13 cellular contexts compared by ENCODE assay signal in genomic region chr1:90959352-90960206, GRCh38.
A peak's percentile ranks its signal among the peaks of the same experiment; 100 is the strongest.
DNase-seq lines count a peak whose midpoint lies in the region; ATAC-seq, FAIRE-seq and TF ChIP-seq lines count a peak whose summit lies in the region.
"Had no signal": no experiment of that assay in that cellular context is flagged by ENCODE, and none has a peak within 500 bp of the region (broad histone marks: within the 10 kb centered on the region; RNA-seq: fewer than 3 reads in every experiment).

No MANE protein-coding gene starts in this region.

- H3K4me2 ChIP-seq in K562 (ENCODE audit: insufficient read depth, low read length): no peak overlapping the region

- no peak overlapping the region for H3K9ac ChIP-seq in K562 (ENCODE audit: insufficient read depth in 1 of 2, low read depth in 2 of 2, low read length in 2 of 2)

- CTCF ChIA-PET in activated naive CD4-positive, alpha-beta T cell treated with anti-CD3 and anti-CD28 coated beads for 36 hours (lab: Charles Lee): interaction anchor here (0.6 to 0.8 kb wide), 5 partner anchors 17 to 1368 kb away, joined by 3 to 6 read pairs (median 3); no protein-coding TSS in a partner anchor
- CTCF ChIA-PET in K562 (lab: Yijun Ruan, JAX; ENCODE audit: low intra/inter-chr PET ratio): no interaction called here

- no peaks in the 10 kb centered on the region for H3K9me1 ChIP-seq in K562 (ENCODE audit: control insufficient read depth, insufficient read depth, low read length)

- ATAC-seq in activated naive CD4-positive, alpha-beta T cell treated with anti-CD3 and anti-CD28 coated beads, Interleukin-2, amount 50 U/mL, for 72 hours: peak; percentile 43 to 66
- ATAC-seq in K562: no peak
- peak; percentile 39 for ATAC-seq in upper lobe of right lung
- no peak for ATAC-seq in HG03045 (IDR thresholded peaks at IDR 0.05; ENCODE audit: unreplicated experiment)
- no peak for ATAC-seq in stimulated activated memory B cell treated with anti-CD40 and anti-IgM and Interleukin-4, amounts not matched to agents 10 μg/mL and 1 μg/mL and 100 μg/mL, for 72 hours

- H3K27ac ChIP-seq in HL-60 (replicated peaks) (no peak overlapping the region), K562 (ENCODE audit: extremely low read depth, low read depth, low read length) (no peak overlapping the region), upper lobe of right lung (no peak overlapping the region)

- intact Hi-C loops in activated naive CD4-positive, alpha-beta T cell treated with anti-CD3 and anti-CD28 coated beads for 36 hours (cut with micrococcal nuclease): loop anchor here (5.0 to 10.0 kb wide), 4 partner anchors 55 to 345 kb away; no protein-coding TSS in a partner anchor
- intact Hi-C loops in K562 (cut with micrococcal nuclease): loop anchor here (5.0 kb wide), 1 partner anchor 342 kb away; no protein-coding TSS in a partner anchor
- intact Hi-C loops in upper lobe of right lung (cut with DNase I): no loop called here

- H2AFZ ChIP-seq in K562 (ENCODE audit: low read depth, low read length): no peak overlapping the region

- WGBS in K562 (ENCODE audit: insufficient coverage, low coverage, missing lambda C conversion rate): 89% methylated on average over 4 of the region's 5 CpGs

- H3K4me3 ChIP-seq in HL-60 (replicated peaks; ENCODE audit: insufficient read depth, low read length) (no peak overlapping the region), K562 (no peak overlapping the region), upper lobe of right lung (no peak overlapping the region)

- no peak for TF ChIP-seq CTCF in HL-60 (IDR thresholded peaks at IDR 0.05; ENCODE audit: insufficient read depth, low read length)
- TF ChIP-seq CTCF in K562 (IDR thresholded peaks at IDR 0.05 in 2 of 3, conservative IDR thresholded peaks at IDR 0.05 in 1 of 3; ENCODE audit: insufficient read depth in 2 of 3, low read depth in 1 of 3, low read length in 3 of 3): no peak
- no peak for TF ChIP-seq CTCF in upper lobe of right lung (IDR thresholded peaks at IDR 0.05)

- peaks cover 9% of the 10 kb centered on the region for H3K36me3 ChIP-seq in K562 (ENCODE audit: control insufficient read depth, insufficient read depth, low read length)
- H3K36me3 ChIP-seq in upper lobe of right lung: no peaks in the 10 kb centered on the region

- TF ChIP-seq RAD21 in K562 (CRISPR knock-in tag; conservative IDR thresholded peaks at IDR 0.05 in 1 of 2, IDR thresholded peaks at IDR 0.05 in 1 of 2): no peak

- H3K9me3 ChIP-seq in K562 (replicated peaks; ENCODE audit: control insufficient read depth, insufficient read depth, low read depth, low read length) (no peaks in the 10 kb centered on the region), upper lobe of right lung (no peaks in the 10 kb centered on the region)

- no peaks in the 10 kb centered on the region for H3K4me1 ChIP-seq in K562 (replicated peaks in 1 of 2; ENCODE audit: control insufficient read depth in 2 of 2, insufficient read depth in 2 of 2, low read length in 2 of 2)
- H3K4me1 ChIP-seq in upper lobe of right lung: peaks cover 4% of the 10 kb centered on the region

- H3K4me1 Mint-ChIP-seq in activated naive CD4-positive, alpha-beta T cell treated with anti-CD3 and anti-CD28 coated beads for 36 hours (ENCODE audit: low read depth): peaks cover 63% of the 10 kb centered on the region
- H3K4me1 Mint-ChIP-seq in stimulated activated memory B cell treated with anti-CD40 and anti-IgM and Interleukin-4, amounts not matched to agents 10 μg/mL and 1 μg/mL and 100 μg/mL, for 72 hours: peaks cover 69% of the 10 kb centered on the region

- POLR2A ChIA-PET in K562 (lab: Yijun Ruan, JAX): interaction anchor here (0.6 kb wide), 1 partner anchor 14 kb away, joined by 3 read pairs; no protein-coding TSS in a partner anchor

- H3K27me3 ChIP-seq in HL-60 (ENCODE audit: insufficient read depth, poor library complexity, severe bottlenecking) (no peaks in the 10 kb centered on the region), K562 (ENCODE audit: control insufficient read depth in 2 of 2, insufficient read depth in 2 of 2, low read length in 2 of 2) (no peaks in the 10 kb centered on the region), upper lobe of right lung (no peaks in the 10 kb centered on the region)

- FAIRE-seq in K562 (lab: Jason Lieb, UNC): no peak
- FAIRE-seq: urothelium cell line had no signal

- H3K27me3 Mint-ChIP-seq in activated naive CD4-positive, alpha-beta T cell treated with anti-CD3 and anti-CD28 coated beads for 36 hours (ENCODE audit: low read depth): no peaks in the 10 kb centered on the region
- no peaks in the 10 kb centered on the region for H3K27me3 Mint-ChIP-seq in stimulated activated memory B cell treated with anti-CD40 and anti-IgM and Interleukin-4, amounts not matched to agents 10 μg/mL and 1 μg/mL and 100 μg/mL, for 72 hours
- H3K27me3 Mint-ChIP-seq: naive B cell had no signal

- no peak for DNase-seq in activated naive CD4-positive, alpha-beta T cell treated with anti-CD3 and anti-CD28 coated beads, Interleukin-2, amount 50 U/mL, for 72 hours (ENCODE audit: low spot score in 2 of 2)
- DNase-seq in activated naive CD4-positive, alpha-beta T cell treated with anti-CD3 and anti-CD28 coated beads for 36 hours: no peak
- DNase-seq in HL-60 (ENCODE audit: low read depth in 1 of 2, low spot score in 1 of 2) (peak; percentile 6 to 47), K562 (ENCODE audit: extremely low read depth in 1 of 4, low spot score in 3 of 4) (no peak), upper lobe of right lung (no peak)
- no peak for DNase-seq in activated T-cell treated with anti-CD3 and anti-CD28 coated beads, Interleukin-2, amount 50 U/mL, for 1 hour
- DNase-seq: central memory CD4-positive, alpha-beta T cell; MM.1S; naive B cell; Right ventricle myocardium superior had no signal

- peaks cover 29 to 50% of the 10 kb centered on the region in 2 donors for H3K36me3 Mint-ChIP-seq in activated naive CD4-positive, alpha-beta T cell treated with anti-CD3 and anti-CD28 coated beads, Interleukin-2, amount 50 U/mL, for 72 hours
- H3K36me3 Mint-ChIP-seq in activated naive CD4-positive, alpha-beta T cell treated with anti-CD3 and anti-CD28 coated beads for 36 hours (ENCODE audit: low read depth): peaks cover 47% of the 10 kb centered on the region
- H3K36me3 Mint-ChIP-seq in stimulated activated memory B cell treated with anti-CD40 and anti-IgM and Interleukin-4, amounts not matched to agents 10 μg/mL and 1 μg/mL and 100 μg/mL, for 72 hours: peaks cover 66% of the 10 kb centered on the region

- H4K20me1 ChIP-seq in K562 (replicated peaks; ENCODE audit: control insufficient read depth, insufficient read depth, low read length): no peaks in the 10 kb centered on the region

- in situ Hi-C loops in K562 (cut with MboI): loop anchor here (10.0 kb wide), 1 partner anchor 235 kb away; no protein-coding TSS in a partner anchor

- no peak overlapping the region for H3K27ac Mint-ChIP-seq in activated naive CD4-positive, alpha-beta T cell treated with anti-CD3 and anti-CD28 coated beads, Interleukin-2, amount 50 U/mL, for 72 hours
- H3K27ac Mint-ChIP-seq in activated naive CD4-positive, alpha-beta T cell treated with anti-CD3 and anti-CD28 coated beads for 36 hours: no peak overlapping the region
- no peak overlapping the region for H3K27ac Mint-ChIP-seq in stimulated activated memory B cell treated with anti-CD40 and anti-IgM and Interleukin-4, amounts not matched to agents 10 μg/mL and 1 μg/mL and 100 μg/mL, for 72 hours

- TF ChIP-seq POLR2A in K562 (conservative IDR thresholded peaks at IDR 0.05): no peak

- BruUV-seq in K562 (replicated peaks; lab: Mats Ljungman, UMichigan): no TSS peak

- H3K4me3 Mint-ChIP-seq in activated naive CD4-positive, alpha-beta T cell treated with anti-CD3 and anti-CD28 coated beads for 36 hours: no peak overlapping the region
- H3K4me3 Mint-ChIP-seq in stimulated activated memory B cell treated with anti-CD40 and anti-IgM and Interleukin-4, amounts not matched to agents 10 μg/mL and 1 μg/mL and 100 μg/mL, for 72 hours: no peak overlapping the region
- H3K4me3 Mint-ChIP-seq: naive B cell had no signal

- peaks cover 2 to 13% of the 10 kb centered on the region in 2 donors for H3K9me3 Mint-ChIP-seq in activated naive CD4-positive, alpha-beta T cell treated with anti-CD3 and anti-CD28 coated beads, Interleukin-2, amount 50 U/mL, for 72 hours
- no peaks in the 10 kb centered on the region for H3K9me3 Mint-ChIP-seq in activated naive CD4-positive, alpha-beta T cell treated with anti-CD3 and anti-CD28 coated beads for 36 hours
- peaks cover 2% of the 10 kb centered on the region for H3K9me3 Mint-ChIP-seq in stimulated activated memory B cell treated with anti-CD40 and anti-IgM and Interleukin-4, amounts not matched to agents 10 μg/mL and 1 μg/mL and 100 μg/mL, for 72 hours

- no peak for TF ChIP-seq EP300 in K562 (IDR thresholded peaks at IDR 0.05; ENCODE audit: low read length)

- H3K79me2 ChIP-seq in K562 (ENCODE audit: control insufficient read depth, insufficient read depth, low read length): peaks cover 90% of the 10 kb centered on the region

TF ChIP-seq in K562, 482 proteins besides CTCF, POLR2A, EP300 and RAD21 (continues in another document):
- TF ChIP-seq MEIS2 (IDR thresholded peaks at IDR 0.05; ENCODE audit: partially characterized antibody) (peak; percentile 28), CEBPB (tag; IDR thresholded peaks at IDR 0.05) (peak; percentile 95), FOXJ2 (tag; IDR thresholded peaks at IDR 0.05) (peak; percentile 43; the same call in 1 of the 2 replicates), SMAD3 (CRISPR knock-in tag; conservative IDR thresholded peaks at IDR 0.05) (no peak), TRIM24 (IDR thresholded peaks at IDR 0.05) (peak; percentile 98), CEBPG (CRISPR knock-in tag; IDR thresholded peaks at IDR 0.05) (peak; percentile 74), CEBPG (tag; conservative IDR thresholded peaks at IDR 0.05 in 1 of 2, IDR thresholded peaks at IDR 0.05 in 1 of 2) (peak; percentile 94 to 96), FOSL1 (tag; conservative IDR thresholded peaks at IDR 0.05) (0 out of 2 replicates have a peak, but pooled peaks have one; percentile 28), RBM22 (IDR thresholded peaks at IDR 0.05; ENCODE audit: low read depth, low read length, poor library complexity, severe bottlenecking) (no peak), IRF9 (tag; IDR thresholded peaks at IDR 0.05) (peak; percentile 64; the same call in 1 of the 2 replicates), FOXA3 (CRISPR knock-in tag; conservative IDR thresholded peaks at IDR 0.05 in 1 of 2, IDR thresholded peaks at IDR 0.05 in 1 of 2) (peak; percentile 64 to 87; a peak in 3 of 4 replicates)

Comparison
In these comparisons a context has a peak if more than half of its experiments do, and no peak if none do; other contexts are left out.
1. ATAC-seq: peak in activated naive CD4-positive, alpha-beta T cell treated with anti-CD3 and anti-CD28 coated beads, Interleukin-2, amount 50 U/mL, for 72 hours (2 of 2) and upper lobe of right lung (single experiment); none in K562 (single experiment), HG03045 (single experiment) and stimulated activated memory B cell treated with anti-CD40 and anti-IgM and Interleukin-4, amounts not matched to agents 10 μg/mL and 1 μg/mL and 100 μg/mL, for 72 hours (single experiment).
2. DNase-seq: peak in HL-60 (2 of 2); none in activated naive CD4-positive, alpha-beta T cell treated with anti-CD3 and anti-CD28 coated beads, Interleukin-2, amount 50 U/mL, for 72 hours (0 of 2), activated naive CD4-positive, alpha-beta T cell treated with anti-CD3 and anti-CD28 coated beads for 36 hours (single experiment), K562 (0 of 4), upper lobe of right lung (single experiment) and activated T-cell treated with anti-CD3 and anti-CD28 coated beads, Interleukin-2, amount 50 U/mL, for 1 hour (single experiment).